ENCODE assay signal across 8 cellular contexts in the genomic region with DNA sequence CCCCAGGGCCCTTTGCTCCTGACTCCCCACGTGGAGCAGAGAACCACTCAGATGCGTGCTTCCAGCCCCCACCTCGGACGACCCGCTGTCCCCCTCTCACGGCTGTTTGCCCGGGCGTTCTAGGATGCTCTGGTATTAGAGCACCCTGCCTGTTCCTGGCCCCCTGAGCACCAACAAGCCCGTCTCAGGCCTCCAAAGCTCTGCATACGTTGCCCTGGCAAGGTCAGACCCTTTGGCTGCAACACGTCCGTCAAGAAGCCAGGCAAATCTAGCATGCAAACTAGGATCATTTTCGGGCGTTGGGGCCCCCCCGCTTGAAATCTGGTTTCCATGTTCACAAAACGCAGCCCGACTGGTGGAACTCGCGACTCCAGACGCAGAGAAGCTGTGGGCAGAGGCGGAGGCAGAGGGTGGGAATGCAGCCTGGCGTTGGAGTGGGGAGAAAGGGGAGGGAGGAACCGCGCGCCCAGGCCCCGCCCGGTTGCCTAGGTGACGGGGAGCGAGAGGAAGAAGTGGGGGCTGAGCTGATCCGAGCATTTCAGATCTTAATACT.
DNase-seq lines count a peak whose midpoint lies in the region; ATAC-seq and TF ChIP-seq lines count a peak whose summit lies in the region.

No MANE protein-coding gene starts in this region.

- H3K9me3 ChIP-seq in body of pancreas (no peaks in the 10 kb centered on the region), iPS-18c (ENCODE audit: control insufficient read depth, insufficient read depth, low read length) (no peaks in the 10 kb centered on the region)

- no peak for TF ChIP-seq CTCF in BJ (IDR thresholded peaks at IDR 0.05; ENCODE audit: insufficient read depth, low read depth, low read length)
- peak in 1 of 7 experiments; percentile 16 for TF ChIP-seq CTCF in body of pancreas (IDR thresholded peaks at IDR 0.05)

- POLR2A ChIA-PET in BJ (lab: Charles Lee) = no interaction called here

- TF ChIP-seq POLR2A in body of pancreas (IDR thresholded peaks at IDR 0.05) = no peak

- H3K27ac ChIP-seq in body of pancreas = no peak overlapping the region

- DNase-seq in BJ (ENCODE audit: low read depth) = peak; percentile 19
- DNase-seq in NCI-H524 treated with DMSO at 0.1 percent for 48 hours (lab: John Stamatoyannopoulos, UW) = peak; percentile 82
- peak; percentile 65 to 76 (median 74) for DNase-seq in body of pancreas
- no peak for DNase-seq in skeletal muscle cell (ENCODE audit: low read depth)
- DNase-seq in UCSD-AML1 (lab: John Stamatoyannopoulos, UW; ENCODE audit: unreplicated experiment) = no peak

- CTCF ChIA-PET in BJ (lab: Yijun Ruan, JAX) = interaction anchor here (1.0 kb wide), 1 partner anchor 105 kb away, joined by 4 read pairs; no protein-coding TSS in a partner anchor

- ATAC-seq in GM21529 (IDR thresholded peaks at IDR 0.05; ENCODE audit: unreplicated experiment) (peak; percentile 52), body of pancreas (peak; percentile 87), GM21423 (IDR thresholded peaks at IDR 0.05; ENCODE audit: unreplicated experiment) (no peak)

- H3K27me3 ChIP-seq in BJ (ENCODE audit: control insufficient read depth, insufficient read depth, low read length) = peaks cover 3% of the 10 kb centered on the region; the same call in 1 of the 2 replicates
- no peaks in the 10 kb centered on the region for H3K27me3 ChIP-seq in body of pancreas

- H3K4me3 ChIP-seq in BJ (ENCODE audit: low read depth, low read length) (peak overlapping the region; percentile 30), body of pancreas (no peak overlapping the region), iPS-18c (ENCODE audit: insufficient read depth, low read depth, low read length) (peak overlapping the region; percentile 70), skeletal muscle cell (ENCODE audit: low read depth, low read length) (peak overlapping the region; percentile 48)

- intact Hi-C loops in body of pancreas (cut with DNase I) = no loop called here

- H3K4me1 ChIP-seq in body of pancreas = peaks cover 16% of the 10 kb centered on the region

- H3K36me3 ChIP-seq in BJ (ENCODE audit: control insufficient read depth, insufficient read depth, low read length) (no peaks in the 10 kb centered on the region), body of pancreas (replicated peaks in 1 of 2; ENCODE audit: insufficient read depth in 1 of 2, low read depth in 2 of 2) (no peaks in the 10 kb centered on the region)

- 9% methylated on average over 21 to 30 of the region's 30 CpGs for WGBS in body of pancreas, 2 donors

Comparison
In these comparisons a context has a peak if more than half of its experiments do, and no peak if none do; other contexts are left out.
1. DNase-seq: peak in BJ (single experiment), NCI-H524 treated with DMSO at 0.1 percent for 48 hours (single experiment) and body of pancreas (4 of 4); none in skeletal muscle cell (single experiment) and UCSD-AML1 (single experiment).
2. H3K4me3 ChIP-seq: peak in BJ (single experiment), iPS-18c (single experiment) and skeletal muscle cell (single experiment); none in body of pancreas (0 of 2).